1 cellular context compared by ENCODE assay signal in genomic region chr2:85905891-85906290, GRCh38.
TF ChIP-seq lines count a peak whose summit lies in the region.

No MANE protein-coding gene starts in this region.

TF ChIP-seq in A549, 52 proteins besides CTCF, POLR2A, EP300 and RAD21 (continued from another document):
- TF ChIP-seq NPAS2 (CRISPR knock-in tag; IDR thresholded peaks at IDR 0.05; ENCODE audit: borderline replicate concordance) (no peak), JUNB (IDR thresholded peaks at IDR 0.05) (no peak)
